ENCODE assay signal across 8 cellular contexts in the genomic region with DNA sequence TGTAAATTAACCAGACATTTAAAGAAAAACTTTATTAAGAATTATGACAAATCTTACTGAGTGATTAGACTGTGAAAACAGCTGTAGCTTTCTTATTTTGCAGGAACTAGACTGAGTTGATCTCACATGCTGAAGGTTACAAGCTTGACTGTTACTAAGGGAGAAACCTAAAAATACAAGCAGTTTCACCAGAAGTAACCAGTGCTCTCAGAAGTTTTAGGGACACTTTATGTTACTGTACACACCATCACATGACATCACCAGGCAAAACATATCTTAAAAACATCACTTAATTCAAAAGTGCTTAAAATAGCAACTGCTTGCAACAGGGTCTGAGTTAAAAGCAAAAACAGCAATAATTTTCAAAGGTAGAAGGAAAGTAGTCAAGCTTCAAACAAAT. TPM values are rescaled to one million over a fixed set of nuclear protein-coding genes. Genes with fewer than 3 reads are reported as not detected.
A peak's percentile ranks its signal among the peaks of the same experiment; 100 is the strongest.
DNase-seq lines count a peak whose midpoint lies in the region; ATAC-seq and TF ChIP-seq lines count a peak whose summit lies in the region.

No MANE protein-coding gene starts in this region.

- no peak overlapping the region for H3K4me3 ChIP-seq in fibroblast of villous mesenchyme (ENCODE audit: low read depth, low read length)
- H3K4me3 ChIP-seq in lower lobe of right lung = no peak overlapping the region

- ATAC-seq in GM18498 (IDR thresholded peaks at IDR 0.05; ENCODE audit: unreplicated experiment) (peak; percentile 88), GM21423 (IDR thresholded peaks at IDR 0.05; ENCODE audit: unreplicated experiment) (peak; percentile 75), HG03135 (IDR thresholded peaks at IDR 0.05; ENCODE audit: unreplicated experiment) (peak; percentile 83), lower lobe of right lung (no peak)

- no peaks in the 10 kb centered on the region for H3K27me3 ChIP-seq in lower lobe of right lung (ENCODE audit: low read depth)

- peak; percentile 37 for DNase-seq in fibroblast of villous mesenchyme (ENCODE audit: low read depth)
- no peak for DNase-seq in SKM-1 treated with dmso at 0.1 percent for 144 hours (lab: John Stamatoyannopoulos, UW; ENCODE audit: unreplicated experiment)
- DNase-seq in T1000 (lab: John Stamatoyannopoulos, UW) = no peak
- DNase-seq in NCI-H1092 treated with DMSO at 0.1 percent for 48 hours (lab: John Stamatoyannopoulos, UW) = no peak
- no peak for DNase-seq in lower lobe of right lung

- H3K36me3 ChIP-seq in lower lobe of right lung = peaks cover 19% of the 10 kb centered on the region

- H3K4me1 ChIP-seq in lower lobe of right lung = peaks cover 38% of the 10 kb centered on the region

- TF ChIP-seq CTCF in fibroblast of villous mesenchyme (IDR thresholded peaks at IDR 0.05; ENCODE audit: insufficient read depth, low read depth, low read length) (no peak), lower lobe of right lung (IDR thresholded peaks at IDR 0.05) (no peak)

- H3K27ac ChIP-seq in lower lobe of right lung = no peak overlapping the region

- intact Hi-C loops in lower lobe of right lung (cut with DNase I) = no loop called here

- no peaks in the 10 kb centered on the region for H3K9me3 ChIP-seq in lower lobe of right lung

RNA-seq across cellular contexts. Expression of a gene that starts 5.4 kb away (rescaled TPM):
- total RNA-seq in fibroblast of villous mesenchyme (8.7 and 16.0 TPM in 2 replicates), lower lobe of right lung (9.0 TPM)

Comparison
In these comparisons a context has a peak if more than half of its experiments do, and no peak if none do; other contexts are left out.
1. ATAC-seq: peak in GM18498 (single experiment), GM21423 (single experiment) and HG03135 (single experiment); none in lower lobe of right lung (0 of 2).